ENCODE assay signal across 10 cellular contexts in the genomic region with DNA sequence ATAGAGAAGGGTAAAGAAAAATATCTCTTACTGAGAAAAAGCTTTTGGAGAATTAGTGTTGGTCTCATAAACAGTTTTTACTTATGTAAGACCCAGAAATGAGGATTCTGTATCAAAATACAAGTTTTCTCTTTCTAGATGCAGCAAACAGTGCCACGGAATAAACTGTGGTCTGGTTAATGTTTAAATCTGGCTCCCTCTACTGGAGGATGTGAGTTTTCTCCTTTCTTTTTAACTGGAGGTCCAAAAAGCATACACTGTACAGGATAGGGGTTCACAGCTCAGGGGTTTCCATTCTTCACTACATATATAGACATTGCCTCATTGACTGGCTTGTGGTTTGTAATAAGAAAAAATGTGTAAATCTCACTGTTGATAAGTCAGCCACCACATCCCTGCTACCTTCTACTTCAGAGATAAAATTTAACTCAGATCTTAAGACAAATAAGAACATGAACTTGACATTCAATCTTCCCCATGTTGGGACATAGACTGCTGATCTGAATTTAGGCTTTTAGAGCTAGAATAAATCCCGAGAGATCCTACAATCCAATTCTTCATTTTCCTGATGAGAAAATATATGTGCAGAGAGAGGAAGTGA.
DNase-seq lines count a peak whose midpoint lies in the region; ATAC-seq and TF ChIP-seq lines count a peak whose summit lies in the region.
"Had no signal": no experiment of that assay in that cellular context is flagged by ENCODE, and none has a peak within 500 bp of the region (broad histone marks: within the 10 kb centered on the region; RNA-seq: fewer than 3 reads in every experiment).

No MANE protein-coding gene starts in this region.

- peak; percentile 91 for ATAC-seq in GM21529 (IDR thresholded peaks at IDR 0.05; ENCODE audit: unreplicated experiment)
- peak; percentile 53 for ATAC-seq in memory B cell (ENCODE audit: low read depth)

- no peaks in the 10 kb centered on the region for H3K27me3 ChIP-seq in PC-9 (ENCODE audit: insufficient read depth, low read depth)
- H3K27me3 ChIP-seq: BLaER1 had no signal

- no peaks in the 10 kb centered on the region for H3K9me3 Mint-ChIP-seq in memory B cell
- H3K9me3 Mint-ChIP-seq: activated naive CD4-positive, alpha-beta T cell treated with anti-CD3 and anti-CD28 coated beads, Interleukin-2, amount 50 U/mL, for 24 hours had no signal

- no peak overlapping the region for H3K4me3 ChIP-seq in Jurkat, Clone E6-1 (ENCODE audit: low read length)
- H3K4me3 ChIP-seq in PC-9 = no peak overlapping the region
- H3K4me3 ChIP-seq: BLaER1 had no signal

- 0 out of 2 replicates have a peak, but pooled peaks cover 3% of the 10 kb centered on the region for H3K4me1 ChIP-seq in PC-9 (replicated peaks; ENCODE audit: insufficient read depth)
- H3K4me1 ChIP-seq: BLaER1 had no signal

- H2AFZ ChIP-seq in PC-9 = no peak overlapping the region

- H3K36me3 ChIP-seq in PC-9 (ENCODE audit: low read depth) = no peaks in the 10 kb centered on the region
- H3K36me3 ChIP-seq: BLaER1 had no signal

- peak; percentile 51 for DNase-seq in NCI-H2107 treated with DMSO at 0.1 percent for 48 hours (lab: John Stamatoyannopoulos, UW; ENCODE audit: unreplicated experiment)
- no peak for DNase-seq in NCI-H2107 (lab: John Stamatoyannopoulos, UW)
- DNase-seq in Jurkat, Clone E6-1 (ENCODE audit: low read depth, low spot score) = peak; percentile 51
- peak; percentile 8 to 54 for DNase-seq in PC-9
- peak; percentile 50 to 74 for DNase-seq in dermis microvascular lymphatic vessel endothelial cell (ENCODE audit: low read depth in 2 of 2)
- peak in 1 of 2 donors; percentile 14 for DNase-seq in memory B cell (ENCODE audit: low spot score in 2 of 2)
- DNase-seq in KG1 (lab: John Stamatoyannopoulos, UW) = no peak

- peaks cover 2% of the 10 kb centered on the region for H3K27me3 Mint-ChIP-seq in memory B cell

- H3K4me1 Mint-ChIP-seq in memory B cell = no peaks in the 10 kb centered on the region
- H3K4me1 Mint-ChIP-seq: activated naive CD4-positive, alpha-beta T cell treated with anti-CD3 and anti-CD28 coated beads, Interleukin-2, amount 50 U/mL, for 24 hours had no signal

- no peak overlapping the region for H3K4me3 Mint-ChIP-seq in memory B cell
- H3K4me3 Mint-ChIP-seq: activated naive CD4-positive, alpha-beta T cell treated with anti-CD3 and anti-CD28 coated beads, Interleukin-2, amount 50 U/mL, for 24 hours had no signal

- H3K9me2 ChIP-seq in PC-9 (ENCODE audit: insufficient read depth) = no peaks in the 10 kb centered on the region

- H4K20me1 ChIP-seq in PC-9 (ENCODE audit: insufficient read depth) = no peaks in the 10 kb centered on the region
- H4K20me1 ChIP-seq: BLaER1 had no signal

- H3K79me2 ChIP-seq in PC-9 (ENCODE audit: low read depth) = no peaks in the 10 kb centered on the region

- intact Hi-C loops in PC-9 (cut with micrococcal nuclease; ENCODE audit: unreplicated experiment) = loop anchor here (1.0 to 10.0 kb wide), 6 partner anchors 34 to 372 kb away; a partner anchor contains a TSS

- no peak overlapping the region for H3K4me2 ChIP-seq in PC-9
- H3K4me2 ChIP-seq: BLaER1 had no signal

- no peak overlapping the region for H3K27ac ChIP-seq in PC-9
- H3K27ac ChIP-seq: BLaER1 had no signal

- H3F3A ChIP-seq in PC-9 (ENCODE audit: insufficient read depth, low read depth) = no peaks in the 10 kb centered on the region

- TF ChIP-seq CTCF in PC-9 (conservative IDR thresholded peaks at IDR 0.05) = peak; percentile 81

- BruUV-seq in PC-9 (replicated peaks; lab: Mats Ljungman, UMichigan) = no TSS peak

- CTCF ChIA-PET in PC-9 (lab: Charles Lee) = interaction anchor here (0.6 to 1.5 kb wide), 5 partner anchors 9 to 246 kb away, joined by 3 to 7 read pairs (median 3); no protein-coding TSS in a partner anchor

- POLR2A ChIA-PET in PC-9 (lab: Charles Lee; ENCODE audit: unreplicated experiment) = interaction anchor here (0.5 kb wide), 1 partner anchor 91 kb away, joined by 3 read pairs; no protein-coding TSS in a partner anchor

- H3K36me3 Mint-ChIP-seq in memory B cell = no peaks in the 10 kb centered on the region
- H3K36me3 Mint-ChIP-seq: activated naive CD4-positive, alpha-beta T cell treated with anti-CD3 and anti-CD28 coated beads, Interleukin-2, amount 50 U/mL, for 24 hours had no signal

- H3K27ac Mint-ChIP-seq in memory B cell = no peak overlapping the region
- H3K27ac Mint-ChIP-seq: activated naive CD4-positive, alpha-beta T cell treated with anti-CD3 and anti-CD28 coated beads, Interleukin-2, amount 50 U/mL, for 24 hours had no signal

- no peaks in the 10 kb centered on the region for H3K9me3 ChIP-seq in PC-9 (ENCODE audit: insufficient read depth, low read depth)
- H3K9me3 ChIP-seq: BLaER1 had no signal

Comparison
In these comparisons a context has a peak if more than half of its experiments do, and no peak if none do; other contexts are left out.
1. DNase-seq: peak in NCI-H2107 treated with DMSO at 0.1 percent for 48 hours (single experiment), Jurkat, Clone E6-1 (single experiment), PC-9 (2 of 2) and dermis microvascular lymphatic vessel endothelial cell (2 of 2); none in NCI-H2107 (single experiment) and KG1 (single experiment).